Comparison of ENCODE assay signal across 18 cellular contexts in the genomic region with DNA sequence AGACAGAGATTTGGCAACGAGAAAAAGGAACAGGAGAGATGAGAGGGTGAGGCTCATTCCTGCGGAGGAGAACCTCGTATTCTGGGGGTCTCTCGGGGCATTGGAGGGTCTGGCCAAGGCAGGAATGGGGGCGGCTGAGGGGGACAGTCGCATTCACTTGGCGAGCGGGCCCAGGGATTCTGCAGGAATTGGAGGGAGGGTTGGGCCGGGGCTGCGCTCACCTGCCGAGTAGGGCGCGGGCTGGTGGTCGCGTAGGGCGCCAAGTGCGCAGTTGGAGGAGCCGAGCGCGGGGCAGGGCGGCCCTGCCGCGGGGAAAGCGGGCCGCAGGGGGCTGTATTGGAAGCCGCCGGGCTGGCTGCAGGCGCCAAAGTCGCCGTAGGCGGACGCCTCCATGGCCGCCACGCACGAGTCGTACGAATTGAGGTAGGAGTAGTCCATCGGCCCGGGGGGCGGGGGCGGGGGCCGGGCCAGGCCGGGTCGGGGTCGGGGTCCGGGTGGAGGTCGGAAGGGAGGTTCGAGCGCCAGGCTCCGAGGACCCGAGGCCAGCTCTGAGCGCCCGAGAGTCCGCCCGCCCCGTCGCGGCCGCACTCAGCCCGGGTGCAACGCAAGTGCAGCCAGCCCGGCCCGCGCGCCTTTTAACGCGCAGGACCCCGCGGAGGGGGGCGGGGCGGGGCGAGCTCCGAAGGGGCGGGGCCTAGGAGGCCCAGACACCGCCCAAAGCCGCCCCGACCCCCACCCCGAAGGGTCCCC. TPM values are rescaled to one million over a fixed set of nuclear protein-coding genes. Genes with fewer than 3 reads are reported as not detected.
DNase-seq lines count a peak whose midpoint lies in the region; ATAC-seq and TF ChIP-seq lines count a peak whose summit lies in the region.
"Had no signal": no experiment of that assay in that cellular context is flagged by ENCODE, and none has a peak within 500 bp of the region (broad histone marks: within the 10 kb centered on the region; RNA-seq: fewer than 3 reads in every experiment).

A gene (minus strand): TSS at position 610 of the 750 bp plus-strand sequence. CDS start 172 bp downstream, at position 438.

- H3K27me3 Mint-ChIP-seq in activated naive CD4-positive, alpha-beta T cell treated with anti-CD3 and anti-CD28 coated beads, Interleukin-2, amount 10 ng/mL, durations not matched to agents 7 days and 5 days, result peaks cover 56% of the 10 kb centered on the region
- H3K27me3 Mint-ChIP-seq in activated naive CD8-positive, alpha-beta T cell treated with anti-CD3 and anti-CD28 coated beads, Interleukin-2, amount 10 ng/mL, durations not matched to agents 7 days and 5 days, result peaks cover 46% of the 10 kb centered on the region

- TF ChIP-seq CTCF in stomach (IDR thresholded peaks at IDR 0.05) (no peak), prostate gland (IDR thresholded peaks at IDR 0.05) (no peak)

- peak within 1 kb of the TSS in 3 of 4 donors; percentile 19 to 38 (median 25) for H3K4me3 ChIP-seq in stomach
- H3K4me3 ChIP-seq in prostate gland, result no peak within 1 kb of the TSS
- H3K4me3 ChIP-seq: BLaER1, colonic mucosa had no signal

- peaks cover 9% of the 10 kb centered on the region for H3K36me3 Mint-ChIP-seq in activated naive CD4-positive, alpha-beta T cell treated with anti-CD3 and anti-CD28 coated beads, Interleukin-2, amount 10 ng/mL, durations not matched to agents 7 days and 5 days
- H3K36me3 Mint-ChIP-seq in activated naive CD8-positive, alpha-beta T cell treated with anti-CD3 and anti-CD28 coated beads, Interleukin-2, amount 10 ng/mL, durations not matched to agents 7 days and 5 days, result peaks cover 10% of the 10 kb centered on the region

- no peak for TF ChIP-seq EP300 in stomach (IDR thresholded peaks at IDR 0.05)

- POLR2A ChIA-PET in activated naive CD8-positive, alpha-beta T cell treated with anti-CD3 and anti-CD28 coated beads, Interleukin-2, amount 10 ng/mL, durations not matched to agents 7 days and 5 days (lab: Charles Lee), result no interaction called here

- intact Hi-C loops in stomach (cut with DNase I; ENCODE audit: low total_unique reads) (no loop called here), prostate gland (cut with DNase I) (no loop called here)

- H3K4me1 ChIP-seq in stomach (peaks cover 33 to 44% (median 39%) of the 10 kb centered on the region in 4 donors), prostate gland (replicated peaks) (peaks cover 3% of the 10 kb centered on the region)

- H3K36me3 ChIP-seq in stomach (no peaks in the 10 kb centered on the region), prostate gland (no peaks in the 10 kb centered on the region)
- H3K36me3 ChIP-seq: colonic mucosa had no signal

- WGBS in stomach, 5 donors, result 6 to 17% (median 8%) methylated on average over 25 to 78 of the region's 78 CpGs
- WGBS in prostate gland, result 17% methylated on average over 39 of the region's 78 CpGs

- H3K9me3 ChIP-seq in stomach (peaks cover 0 to 8% (median 0%) of the 10 kb centered on the region in 4 donors), prostate gland (no peaks in the 10 kb centered on the region)
- H3K9me3 ChIP-seq: colonic mucosa, neutrophil had no signal

- CTCF ChIA-PET in activated naive CD4-positive, alpha-beta T cell treated with anti-CD3 and anti-CD28 coated beads, Interleukin-2, amount 10 ng/mL, durations not matched to agents 7 days and 5 days (lab: Charles Lee), result interaction anchor here (1.0 to 1.9 kb wide), 3 partner anchors 60 to 187 kb away, joined by 3 to 7 read pairs (median 6); no protein-coding TSS in a partner anchor

- H3K9me3 Mint-ChIP-seq in activated naive CD4-positive, alpha-beta T cell treated with anti-CD3 and anti-CD28 coated beads, Interleukin-2, amount 10 ng/mL, durations not matched to agents 7 days and 5 days, result no peaks in the 10 kb centered on the region
- peaks cover 1% of the 10 kb centered on the region for H3K9me3 Mint-ChIP-seq in activated naive CD8-positive, alpha-beta T cell treated with anti-CD3 and anti-CD28 coated beads, Interleukin-2, amount 10 ng/mL, durations not matched to agents 7 days and 5 days

- H3K27ac ChIP-seq in stomach, result no peak within 1 kb of the TSS
- no peak within 1 kb of the TSS for H3K27ac ChIP-seq in prostate gland
- H3K27ac ChIP-seq: BLaER1, colonic mucosa, neutrophil had no signal

- no peak for ATAC-seq in activated naive CD8-positive, alpha-beta T cell treated with anti-CD3 and anti-CD28 coated beads, Interleukin-2, amount 10 ng/mL, durations not matched to agents 7 days and 5 days (ENCODE audit: low read depth)

- no peak for TF ChIP-seq POLR2A in stomach (IDR thresholded peaks at IDR 0.05)
- no peak for TF ChIP-seq POLR2A in prostate gland (IDR thresholded peaks at IDR 0.05)

- peaks cover 23% of the 10 kb centered on the region for H3K4me1 Mint-ChIP-seq in activated naive CD4-positive, alpha-beta T cell treated with anti-CD3 and anti-CD28 coated beads, Interleukin-2, amount 10 ng/mL, durations not matched to agents 7 days and 5 days
- peaks cover 18% of the 10 kb centered on the region for H3K4me1 Mint-ChIP-seq in activated naive CD8-positive, alpha-beta T cell treated with anti-CD3 and anti-CD28 coated beads, Interleukin-2, amount 10 ng/mL, durations not matched to agents 7 days and 5 days

- H3K4me3 Mint-ChIP-seq in activated naive CD4-positive, alpha-beta T cell treated with anti-CD3 and anti-CD28 coated beads, Interleukin-2, amount 10 ng/mL, durations not matched to agents 7 days and 5 days, result no peak within 1 kb of the TSS
- H3K4me3 Mint-ChIP-seq in activated naive CD8-positive, alpha-beta T cell treated with anti-CD3 and anti-CD28 coated beads, Interleukin-2, amount 10 ng/mL, durations not matched to agents 7 days and 5 days, result peak within 1 kb of the TSS; percentile 50

- H3K27me3 ChIP-seq in stomach (peaks cover 21 to 94% (median 62%) of the 10 kb centered on the region in 3 donors), prostate gland (replicated peaks; ENCODE audit: insufficient read depth) (peaks cover 23% of the 10 kb centered on the region)

- no peak within 1 kb of the TSS for H3K27ac Mint-ChIP-seq in activated naive CD4-positive, alpha-beta T cell treated with anti-CD3 and anti-CD28 coated beads, Interleukin-2, amount 10 ng/mL, durations not matched to agents 7 days and 5 days
- no peak within 1 kb of the TSS for H3K27ac Mint-ChIP-seq in activated naive CD8-positive, alpha-beta T cell treated with anti-CD3 and anti-CD28 coated beads, Interleukin-2, amount 10 ng/mL, durations not matched to agents 7 days and 5 days

- DNase-seq in activated naive CD4-positive, alpha-beta T cell treated with anti-CD3 and anti-CD28 coated beads, Interleukin-2, amount 10 ng/mL, durations not matched to agents 7 days and 5 days, result peak; percentile 19
- no peak for DNase-seq in activated naive CD4-positive, alpha-beta T cell treated with Interleukin-2 at 50 U/mL for 16 hours
- DNase-seq in activated naive CD8-positive, alpha-beta T cell treated with anti-CD3 and anti-CD28 coated beads, Interleukin-2, amount 10 ng/mL, durations not matched to agents 7 days and 5 days, result peak; percentile 36
- DNase-seq in left kidney (ENCODE audit: low read depth, low spot score) (peak; percentile 51), stomach (no peak), SK-N-DZ (ENCODE audit: low spot score) (no peak), prostate gland (ENCODE audit: low spot score) (no peak), RKO (ENCODE audit: low spot score) (no peak)
- DNase-seq: activated T-cell treated with anti-CD3 and anti-CD28 coated beads, Interleukin-2, amount 50 U/mL, for 48 hours; colonic mucosa; MV-4-11; NCI-H510A treated with DMSO at 0.1 percent for 48 hours; stimulated activated CD4-positive, alpha-beta T cell treated with anti-CD3 and anti-CD28 coated beads, Interleukin-4, amount 100 ng/mL, for 1 hour had no signal

RNA-seq across cellular contexts. Expression of the gene that starts here (rescaled TPM):
- total RNA-seq in activated naive CD8-positive, alpha-beta T cell treated with anti-CD3 and anti-CD28 coated beads, Interleukin-2, amount 10 ng/mL, durations not matched to agents 7 days and 5 days, result not detected
- not detected for total RNA-seq in stomach
- under 1 TPM in 1 of 3 donors, not detected in 2; 0.53 TPM for polyA plus RNA-seq in stomach
- polyA plus RNA-seq in SK-N-DZ (2014; cell fraction: cytosol; rRNA removed), result 477 and 500 TPM in 2 replicates
- polyA plus RNA-seq in SK-N-DZ (2014; cell fraction: nucleus; rRNA removed), result 496 and 514 TPM in 2 replicates
- under 1 TPM in 1 of 2 donors, not detected in 1; 0.40 TPM for total RNA-seq in prostate gland
- total RNA-seq: glomerular endothelial cell; T-helper 1 cell treated with Interleukin-12 subunit alpha and Interleukin-12 subunit beta and Interleukin-4 antibody, amounts not matched to agents 30 ng/mL and 1 ng/mL, for 36 hours; temporal lobe had no signal

Comparison
In these comparisons a context has a peak if more than half of its experiments do, and no peak if none do; other contexts are left out.
1. DNase-seq: peak in activated naive CD4-positive, alpha-beta T cell treated with anti-CD3 and anti-CD28 coated beads, Interleukin-2, amount 10 ng/mL, durations not matched to agents 7 days and 5 days (single experiment) and left kidney (single experiment); none in activated naive CD4-positive, alpha-beta T cell treated with Interleukin-2 at 50 U/mL for 16 hours (single experiment), stomach (single experiment), SK-N-DZ (single experiment), prostate gland (single experiment) and RKO (single experiment).
2. Peak in DNase-seq in activated naive CD8-positive, alpha-beta T cell treated with anti-CD3 and anti-CD28 coated beads, Interleukin-2, amount 10 ng/mL, durations not matched to agents 7 days and 5 days; RNA of the gene not detected or under 1 TPM.
3. H3K4me3 ChIP-seq: peak in stomach (3 of 4); none in prostate gland (0 of 2).